26 cellular contexts compared by ENCODE assay signal in the genomic region with DNA sequence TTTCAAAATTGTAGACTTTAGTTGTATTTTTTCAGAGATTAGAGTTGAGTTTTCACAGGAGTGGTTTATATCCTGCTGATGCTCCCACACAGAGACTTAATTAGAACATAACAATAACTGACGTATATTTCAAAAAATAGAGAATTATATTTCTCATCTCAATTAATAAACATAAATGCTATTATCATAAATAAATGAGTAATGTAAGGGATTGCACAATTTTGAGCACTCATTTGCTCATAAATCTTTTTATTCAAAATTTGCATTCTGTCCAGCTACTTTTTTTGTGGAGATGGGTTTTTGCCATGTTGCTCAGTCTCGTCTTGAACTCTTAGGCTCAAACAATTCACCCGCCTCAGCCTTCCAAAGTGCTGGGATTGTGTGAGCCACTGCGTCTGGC.
"Had no signal": no experiment of that assay in that cellular context is flagged by ENCODE, and none has a peak within 500 bp of the region (broad histone marks: within the 10 kb centered on the region; RNA-seq: fewer than 3 reads in every experiment).

No MANE protein-coding gene starts in this region.

- H3K4me1 ChIP-seq: left ventricle myocardium inferior, pancreas, prostate gland, stomach, testis, thyroid gland, transverse colon, upper lobe of left lung, vagina had no signal

- H3K27me3 ChIP-seq: pancreas, stomach, testis, thyroid gland, transverse colon, upper lobe of left lung, vagina had no signal

- H3K4me3 Mint-ChIP-seq: mesothelial cell of epicardium; naive thymus-derived CD4-positive, alpha-beta T cell; natural killer cell treated with Interleukin-12 subunit alpha and Interleukin-12 subunit beta and Interleukin-15 and Interleukin-18, amount 100 ng/mL, for 72 hours; stimulated activated naive B cell treated with anti-CD40 and anti-IgM and Interleukin-4, amounts not matched to agents 10 μg/mL and 1 μg/mL and 100 μg/mL, for 72 hours had no signal

- DNase-seq: islet precursor cell; left ventricle myocardium inferior; mesendoderm; naive thymus-derived CD4-positive, alpha-beta T cell; nucleus accumbens; pancreas; posterior cingulate gyrus; retina; right cardiac atrium; stimulated activated CD4-positive, alpha-beta T cell treated with anti-CD3 and anti-CD28 coated beads, Interleukin-12 subunit alpha, Interleukin-12 subunit beta, amount 100 ng/mL, for 4 hours; stimulated activated CD4-positive, alpha-beta T cell treated with anti-CD3 and anti-CD28 coated beads, Interleukin-15, amount 100 ng/mL, for 24 hours; stimulated activated CD4-positive, alpha-beta T cell treated with anti-CD3 and anti-CD28 coated beads, Interleukin-2, amount 100 ng/mL, for 24 hours; stimulated activated CD4-positive, alpha-beta T cell treated with anti-CD3 and anti-CD28 coated beads, Interleukin-4, amount 100 ng/mL, for 1 hour; stimulated activated naive B cell treated with anti-CD40 and anti-IgM and Interleukin-4, amounts not matched to agents 10 μg/mL and 1 μg/mL and 100 μg/mL, for 72 hours; stimulated activated naive CD8-positive, alpha-beta T cell treated with anti-CD3 and anti-CD28 coated beads, Interleukin-15, Interleukin-2, amounts not matched to agents 100 U/mL and 50 U/mL, for 24 hours; stomach; testis; thyroid gland; transverse colon; upper lobe of left lung had no signal

- H3K27me3 Mint-ChIP-seq: naive thymus-derived CD4-positive, alpha-beta T cell; natural killer cell treated with Interleukin-12 subunit alpha and Interleukin-12 subunit beta and Interleukin-15 and Interleukin-18, amount 100 ng/mL, for 72 hours; stimulated activated naive B cell treated with anti-CD40 and anti-IgM and Interleukin-4, amounts not matched to agents 10 μg/mL and 1 μg/mL and 100 μg/mL, for 72 hours had no signal

- H3K4me1 Mint-ChIP-seq: mesothelial cell of epicardium; naive thymus-derived CD4-positive, alpha-beta T cell; stimulated activated naive B cell treated with anti-CD40 and anti-IgM and Interleukin-4, amounts not matched to agents 10 μg/mL and 1 μg/mL and 100 μg/mL, for 72 hours had no signal

- H3K9me3 ChIP-seq: prostate gland, stomach, testis, thyroid gland, transverse colon, vagina had no signal

- H3K27ac ChIP-seq: left ventricle myocardium inferior, pancreas, prostate gland, skin epidermis, stomach, testis, thyroid gland, transverse colon, upper lobe of left lung, vagina had no signal

- H3K4me3 ChIP-seq: left ventricle myocardium inferior, lung, pancreas, prostate gland, skin epidermis, stomach, testis, thyroid gland, transverse colon, upper lobe of left lung, vagina had no signal

- H3K36me3 ChIP-seq: left ventricle myocardium inferior, pancreas, prostate gland, stomach, thyroid gland, transverse colon, upper lobe of left lung, vagina had no signal

- H3K36me3 Mint-ChIP-seq: mesothelial cell of epicardium; naive thymus-derived CD4-positive, alpha-beta T cell; stimulated activated naive B cell treated with anti-CD40 and anti-IgM and Interleukin-4, amounts not matched to agents 10 μg/mL and 1 μg/mL and 100 μg/mL, for 72 hours had no signal

- H3K9me3 Mint-ChIP-seq: natural killer cell treated with Interleukin-12 subunit alpha and Interleukin-12 subunit beta and Interleukin-15 and Interleukin-18, amount 100 ng/mL, for 72 hours had no signal

- H3K27ac Mint-ChIP-seq: mesothelial cell of epicardium; naive thymus-derived CD4-positive, alpha-beta T cell; natural killer cell treated with Interleukin-12 subunit alpha and Interleukin-12 subunit beta and Interleukin-15 and Interleukin-18, amount 100 ng/mL, for 72 hours; stimulated activated naive B cell treated with anti-CD40 and anti-IgM and Interleukin-4, amounts not matched to agents 10 μg/mL and 1 μg/mL and 100 μg/mL, for 72 hours had no signal
